1 cellular context compared by ENCODE assay signal in genomic region chr7:155229548-155230168, GRCh38.
TF ChIP-seq lines count a peak whose summit lies in the region.

No MANE protein-coding gene starts in this region.

TF ChIP-seq in K562, 482 proteins besides CTCF, POLR2A, EP300 and RAD21 (continued from another document):
- TF ChIP-seq, protein P1, sequence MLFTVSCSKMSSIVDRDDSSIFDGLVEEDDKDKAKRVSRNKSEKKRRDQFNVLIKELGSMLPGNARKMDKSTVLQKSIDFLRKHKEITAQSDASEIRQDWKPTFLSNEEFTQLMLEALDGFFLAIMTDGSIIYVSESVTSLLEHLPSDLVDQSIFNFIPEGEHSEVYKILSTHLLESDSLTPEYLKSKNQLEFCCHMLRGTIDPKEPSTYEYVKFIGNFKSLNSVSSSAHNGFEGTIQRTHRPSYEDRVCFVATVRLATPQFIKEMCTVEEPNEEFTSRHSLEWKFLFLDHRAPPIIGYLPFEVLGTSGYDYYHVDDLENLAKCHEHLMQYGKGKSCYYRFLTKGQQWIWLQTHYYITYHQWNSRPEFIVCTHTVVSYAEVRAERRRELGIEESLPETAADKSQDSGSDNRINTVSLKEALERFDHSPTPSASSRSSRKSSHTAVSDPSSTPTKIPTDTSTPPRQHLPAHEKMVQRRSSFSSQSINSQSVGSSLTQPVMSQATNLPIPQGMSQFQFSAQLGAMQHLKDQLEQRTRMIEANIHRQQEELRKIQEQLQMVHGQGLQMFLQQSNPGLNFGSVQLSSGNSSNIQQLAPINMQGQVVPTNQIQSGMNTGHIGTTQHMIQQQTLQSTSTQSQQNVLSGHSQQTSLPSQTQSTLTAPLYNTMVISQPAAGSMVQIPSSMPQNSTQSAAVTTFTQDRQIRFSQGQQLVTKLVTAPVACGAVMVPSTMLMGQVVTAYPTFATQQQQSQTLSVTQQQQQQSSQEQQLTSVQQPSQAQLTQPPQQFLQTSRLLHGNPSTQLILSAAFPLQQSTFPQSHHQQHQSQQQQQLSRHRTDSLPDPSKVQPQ (CRISPR knock-in tag; IDR thresholded peaks at IDR 0.05; ENCODE audit: borderline replicate concordance): no peak
- TF ChIP-seq ZC3H8 (IDR thresholded peaks at IDR 0.05): no peak
- no peak for TF ChIP-seq CAMTA2 (CRISPR knock-in tag; conservative IDR thresholded peaks at IDR 0.05)
- TF ChIP-seq MCM5 (IDR thresholded peaks at IDR 0.05; ENCODE audit: low read depth): no peak
- TF ChIP-seq ZFP36 (IDR thresholded peaks at IDR 0.05; ENCODE audit: low read depth, low read length, partially characterized antibody): peak; percentile 96
- no peak for TF ChIP-seq TEAD1 (CRISPR knock-in tag; IDR thresholded peaks at IDR 0.05)
- no peak for TF ChIP-seq SETDB1 (IDR thresholded peaks at IDR 0.05; ENCODE audit: low read length)
- TF ChIP-seq ERF (CRISPR knock-in tag; IDR thresholded peaks at IDR 0.05): no peak
- TF ChIP-seq ZNF785 (CRISPR knock-in tag; IDR thresholded peaks at IDR 0.05): no peak
- TF ChIP-seq PURB (CRISPR knock-in tag; IDR thresholded peaks at IDR 0.05; ENCODE audit: low read depth): no peak
- TF ChIP-seq ZNF239 (CRISPR knock-in tag; IDR thresholded peaks at IDR 0.05): no peak
- TF ChIP-seq, protein P2, sequence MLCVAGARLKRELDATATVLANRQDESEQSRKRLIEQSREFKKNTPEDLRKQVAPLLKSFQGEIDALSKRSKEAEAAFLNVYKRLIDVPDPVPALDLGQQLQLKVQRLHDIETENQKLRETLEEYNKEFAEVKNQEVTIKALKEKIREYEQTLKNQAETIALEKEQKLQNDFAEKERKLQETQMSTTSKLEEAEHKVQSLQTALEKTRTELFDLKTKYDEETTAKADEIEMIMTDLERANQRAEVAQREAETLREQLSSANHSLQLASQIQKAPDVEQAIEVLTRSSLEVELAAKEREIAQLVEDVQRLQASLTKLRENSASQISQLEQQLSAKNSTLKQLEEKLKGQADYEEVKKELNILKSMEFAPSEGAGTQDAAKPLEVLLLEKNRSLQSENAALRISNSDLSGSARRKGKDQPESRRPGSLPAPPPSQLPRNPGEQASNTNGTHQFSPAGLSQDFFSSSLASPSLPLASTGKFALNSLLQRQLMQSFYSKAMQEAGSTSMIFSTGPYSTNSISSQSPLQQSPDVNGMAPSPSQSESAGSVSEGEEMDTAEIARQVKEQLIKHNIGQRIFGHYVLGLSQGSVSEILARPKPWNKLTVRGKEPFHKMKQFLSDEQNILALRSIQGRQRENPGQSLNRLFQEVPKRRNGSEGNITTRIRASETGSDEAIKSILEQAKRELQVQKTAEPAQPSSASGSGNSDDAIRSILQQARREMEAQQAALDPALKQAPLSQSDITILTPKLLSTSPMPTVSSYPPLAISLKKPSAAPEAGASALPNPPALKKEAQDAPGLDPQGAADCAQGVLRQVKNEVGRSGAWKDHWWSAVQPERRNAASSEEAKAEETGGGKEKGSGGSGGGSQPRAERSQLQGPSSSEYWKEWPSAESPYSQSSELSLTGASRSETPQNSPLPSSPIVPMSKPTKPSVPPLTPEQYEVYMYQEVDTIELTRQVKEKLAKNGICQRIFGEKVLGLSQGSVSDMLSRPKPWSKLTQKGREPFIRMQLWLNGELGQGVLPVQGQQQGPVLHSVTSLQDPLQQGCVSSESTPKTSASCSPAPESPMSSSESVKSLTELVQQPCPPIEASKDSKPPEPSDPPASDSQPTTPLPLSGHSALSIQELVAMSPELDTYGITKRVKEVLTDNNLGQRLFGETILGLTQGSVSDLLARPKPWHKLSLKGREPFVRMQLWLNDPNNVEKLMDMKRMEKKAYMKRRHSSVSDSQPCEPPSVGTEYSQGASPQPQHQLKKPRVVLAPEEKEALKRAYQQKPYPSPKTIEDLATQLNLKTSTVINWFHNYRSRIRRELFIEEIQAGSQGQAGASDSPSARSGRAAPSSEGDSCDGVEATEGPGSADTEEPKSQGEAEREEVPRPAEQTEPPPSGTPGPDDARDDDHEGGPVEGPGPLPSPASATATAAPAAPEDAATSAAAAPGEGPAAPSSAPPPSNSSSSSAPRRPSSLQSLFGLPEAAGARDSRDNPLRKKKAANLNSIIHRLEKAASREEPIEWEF (CRISPR knock-in tag; IDR thresholded peaks at IDR 0.05): no peak
- no peak for TF ChIP-seq MEF2D (tag; conservative IDR thresholded peaks at IDR 0.05; ENCODE audit: low read depth)
- TF ChIP-seq KDM1A (IDR thresholded peaks at IDR 0.05): peak in 1 of 2 experiments; percentile 42; a peak in 1 of 4 replicates
